16 cellular contexts compared by ENCODE assay signal in the genomic region with DNA sequence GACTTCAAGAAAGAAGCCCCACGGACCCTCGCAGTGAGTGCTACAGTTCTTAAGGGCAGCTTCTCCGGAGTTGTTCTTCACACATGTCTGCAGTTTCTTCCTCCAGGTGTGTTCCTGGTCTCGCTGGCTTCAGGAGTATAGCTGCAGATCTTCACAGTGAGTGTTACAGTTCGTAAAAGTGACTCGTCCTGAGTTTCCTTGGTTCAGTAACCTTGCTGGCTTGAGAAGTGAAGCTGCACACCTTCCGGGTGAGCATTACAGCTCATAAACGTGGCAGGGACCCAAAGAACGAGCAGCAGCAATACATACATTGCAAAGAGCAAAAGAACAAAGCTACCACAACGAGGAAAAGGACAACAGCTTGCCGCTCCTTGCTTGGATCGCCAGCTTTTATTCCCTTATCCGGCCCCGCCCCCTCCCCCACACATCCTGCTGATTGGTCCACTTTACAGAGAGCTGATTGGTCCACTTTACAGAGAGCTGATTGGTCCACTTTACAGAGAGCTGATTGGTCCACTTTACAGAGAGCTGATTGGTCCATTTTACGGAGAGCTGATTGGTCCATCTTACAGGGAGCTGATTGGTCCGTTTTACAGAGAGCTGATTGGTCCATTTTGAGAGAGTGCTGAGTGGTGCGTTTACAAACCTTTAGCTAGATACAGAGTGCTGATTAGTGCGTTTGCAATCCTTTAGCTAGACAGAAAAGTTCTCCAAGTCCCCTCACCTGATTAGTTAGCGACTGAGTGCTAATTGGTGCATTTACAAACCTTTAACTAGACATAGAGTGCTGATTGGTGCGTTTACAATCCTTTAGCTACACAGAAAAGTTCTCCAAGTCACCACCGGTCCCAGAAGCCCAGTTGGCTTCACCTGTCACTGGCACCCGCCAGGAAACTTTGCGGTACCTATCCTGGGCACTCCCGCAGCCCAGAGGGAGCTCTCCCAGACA.
"Had no signal": no experiment of that assay in that cellular context is flagged by ENCODE, and none has a peak within 500 bp of the region (broad histone marks: within the 10 kb centered on the region; RNA-seq: fewer than 3 reads in every experiment).

No MANE protein-coding gene starts in this region.

- H3K36me3 ChIP-seq: tibial artery had no signal

- H3K4me1 ChIP-seq: tibial artery had no signal

- H3K27me3 ChIP-seq: tibial artery had no signal

- H3K4me3 ChIP-seq: lung, tibial artery had no signal

- H3K9me3 ChIP-seq: tibial artery had no signal

- H3K27ac ChIP-seq: tibial artery had no signal

- DNase-seq: activated B cell treated with CpG ODN at 0.5 μM for 24 hours; activated CD4-positive, alpha-beta memory T cell treated with anti-CD3 and anti-CD28 coated beads for 36 hours; activated CD4-positive, alpha-beta T cell treated with anti-CD3 and anti-CD28 coated beads for 4 hours; activated gamma-delta T cell treated with Interleukin-2 at 50 U/mL for 16 hours; activated T-cell treated with anti-CD3 and anti-CD28 coated beads for 4 hours; cerebellar nuclear complex; cortex of kidney; effector CD4-positive, alpha-beta T cell; head of caudate nucleus; natural killer cell; nucleus accumbens; stimulated activated CD4-positive, alpha-beta T cell treated with anti-CD3 and anti-CD28 coated beads, Interleukin-2, amount 100 ng/mL, for 24 hours; stimulated activated naive CD4-positive, alpha-beta T cell treated with Interleukin-2 at 50 U/mL for 16 hours; tibial artery had no signal

- ATAC-seq: natural killer cell, right cardiac atrium had no signal
